In the genomic region with DNA sequence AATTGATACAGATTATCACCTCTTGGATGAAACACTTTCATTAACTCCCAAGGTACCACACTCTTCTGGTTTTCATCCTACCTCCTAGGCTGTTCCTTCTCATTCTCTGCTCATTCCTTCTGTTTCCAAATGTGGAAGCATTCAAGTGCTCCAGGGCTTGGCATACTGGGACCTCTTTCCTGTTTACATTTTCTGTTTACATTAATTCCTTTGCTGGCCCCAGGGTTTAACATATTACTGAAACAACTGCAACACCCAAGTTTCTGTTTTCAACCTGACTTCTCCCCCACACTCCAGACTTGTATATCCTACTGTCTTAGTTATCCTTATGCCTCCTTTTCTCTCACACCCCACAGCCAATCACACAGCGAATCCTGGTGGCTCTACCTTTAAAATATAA, we compare ENCODE assay signal across 23 cellular contexts.
"Had no signal": no experiment of that assay in that cellular context is flagged by ENCODE, and none has a peak within 500 bp of the region (broad histone marks: within the 10 kb centered on the region; RNA-seq: fewer than 3 reads in every experiment).

No MANE protein-coding gene starts in this region.

- H3K27me3 Mint-ChIP-seq: activated CD4-positive, alpha-beta memory T cell treated with anti-CD3 and anti-CD28 coated beads, Interleukin-2, amount 10 ng/mL, durations not matched to agents 7 days and 5 days; activated naive CD8-positive, alpha-beta T cell; activated T-helper 17 cell treated with anti-CD3 and anti-CD28 coated beads, Interleukin-2, amount 50 U/mL, for 72 hours; T-helper 17 cell had no signal

- H3K27me3 ChIP-seq: MG63 had no signal

- ATAC-seq: activated T-helper 17 cell treated with anti-CD3 and anti-CD28 coated beads, Interleukin-2, amount 50 U/mL, for 72 hours; T-helper 17 cell had no signal

- H3K36me3 ChIP-seq: MG63 had no signal

- H3K27ac ChIP-seq: PC-9 had no signal

- H2AFZ ChIP-seq: PC-9 had no signal

- DNase-seq: activated CD4-positive, alpha-beta memory T cell treated with anti-CD3 and anti-CD28 coated beads, Interleukin-2, amount 10 ng/mL, durations not matched to agents 7 days and 5 days; activated CD4-positive, alpha-beta T cell treated with anti-CD3 and anti-CD28 coated beads, Interleukin-2, amount 50 U/mL, for 1 hour; activated CD4-positive, CD25-positive, alpha-beta regulatory T cell; activated gamma-delta T cell; activated naive CD4-positive, alpha-beta T cell treated with anti-CD3 and anti-CD28 coated beads for 36 hours; activated T-cell treated with anti-CD3 and anti-CD28 coated beads for 4 hours; activated T-cell treated with anti-CD3 and anti-CD28 coated beads, Interleukin-2, amount 50 U/mL, for 48 hours; amygdala; caudate nucleus; KG1; MG63; MV-4-11; NCI-H1105; NCI-H1436; NCI-H1694 treated with DMSO at 0.1 percent for 48 hours; NCI-H2029 treated with DMSO at 0.1 percent for 48 hours; NCI-H510A treated with DMSO at 0.1 percent for 48 hours; PC-9; SHP77 treated with DMSO at 0.1 percent for 48 hours; T-helper 17 cell; T-helper 9 cell had no signal

- H3K36me3 Mint-ChIP-seq: activated naive CD8-positive, alpha-beta T cell had no signal

- H3K4me1 Mint-ChIP-seq: activated CD4-positive, alpha-beta memory T cell treated with anti-CD3 and anti-CD28 coated beads, Interleukin-2, amount 10 ng/mL, durations not matched to agents 7 days and 5 days; activated T-helper 17 cell treated with anti-CD3 and anti-CD28 coated beads, Interleukin-2, amount 50 U/mL, for 72 hours; T-helper 17 cell had no signal

- H3K4me3 ChIP-seq: MG63, PC-9 had no signal

- H3K4me3 Mint-ChIP-seq: activated CD4-positive, alpha-beta memory T cell treated with anti-CD3 and anti-CD28 coated beads, Interleukin-2, amount 10 ng/mL, durations not matched to agents 7 days and 5 days; activated naive CD4-positive, alpha-beta T cell treated with anti-CD3 and anti-CD28 coated beads for 36 hours; activated naive CD8-positive, alpha-beta T cell; activated T-helper 17 cell treated with anti-CD3 and anti-CD28 coated beads, Interleukin-2, amount 50 U/mL, for 72 hours; T-helper 17 cell had no signal

- H3K4me2 ChIP-seq: PC-9 had no signal

- H3K27ac Mint-ChIP-seq: activated CD4-positive, alpha-beta memory T cell treated with anti-CD3 and anti-CD28 coated beads, Interleukin-2, amount 10 ng/mL, durations not matched to agents 7 days and 5 days; activated naive CD4-positive, alpha-beta T cell treated with anti-CD3 and anti-CD28 coated beads for 36 hours; activated naive CD8-positive, alpha-beta T cell; activated T-helper 17 cell treated with anti-CD3 and anti-CD28 coated beads, Interleukin-2, amount 50 U/mL, for 72 hours; T-helper 17 cell had no signal
